ENCODE assay signal across 20 cellular contexts in genomic region chr11:68138256-68138655, GRCh38. TPM values are rescaled to one million over a fixed set of nuclear protein-coding genes. Genes with fewer than 3 reads are reported as not detected.
A peak's percentile ranks its signal among the peaks of the same experiment; 100 is the strongest.
DNase-seq lines count a peak whose midpoint lies in the region; ATAC-seq and TF ChIP-seq lines count a peak whose summit lies in the region.
"Had no signal": no experiment of that assay in that cellular context is flagged by ENCODE, and none has a peak within 500 bp of the region (broad histone marks: within the 10 kb centered on the region; RNA-seq: fewer than 3 reads in every experiment).

No MANE protein-coding gene starts in this region.

- TF ChIP-seq CTCF in Panc1 (IDR thresholded peaks at IDR 0.05): no peak
- TF ChIP-seq CTCF in lower lobe of right lung (IDR thresholded peaks at IDR 0.05): no peak

- H3K4me1 ChIP-seq in Panc1 (ENCODE audit: control insufficient read depth, insufficient read depth, low read length): peaks cover 12% of the 10 kb centered on the region
- peaks cover 24% of the 10 kb centered on the region for H3K4me1 ChIP-seq in lower lobe of right lung

- H3K4me3 ChIP-seq in Panc1 (ENCODE audit: low read depth in 2 of 2, low read length in 2 of 2) (peak overlapping the region in 1 of 2 experiments; percentile 39; a peak in 1 of 4 replicates), lower lobe of right lung (no peak overlapping the region)

- H3K9me3 ChIP-seq in Panc1 (ENCODE audit: control insufficient read depth, insufficient read depth, low read depth, low read length) (peaks cover 8% of the 10 kb centered on the region; the same call in 1 of the 2 replicates), lower lobe of right lung (no peaks in the 10 kb centered on the region)
- H3K9me3 ChIP-seq: BE2C had no signal

- in situ Hi-C loops in Panc1 (cut with HindIII; ENCODE audit: low pct_unique_long_range_greater_than_20kb, low sequenced_read_pairs): no loop called here

- BruUV-seq in Panc1 (replicated peaks; lab: Mats Ljungman, UMichigan): no TSS peak

- H3K27ac Mint-ChIP-seq in stimulated activated effector memory CD8-positive, alpha-beta T cell treated with anti-CD3 and anti-CD28 coated beads, Interleukin-12 subunit alpha, Interleukin-12 subunit beta, amount 100 ng/mL, for 72 hours: peak overlapping the region; percentile 52
- H3K27ac Mint-ChIP-seq: activated CD8-positive, alpha-beta memory T cell treated with anti-CD3 and anti-CD28 coated beads, Interleukin-2, amount 10 ng/mL, durations not matched to agents 7 days and 5 days; activated naive CD8-positive, alpha-beta T cell; stimulated activated memory B cell treated with anti-CD40 and anti-IgM and Interleukin-4, amounts not matched to agents 10 μg/mL and 1 μg/mL and 100 μg/mL, for 72 hours had no signal

- no peaks in the 10 kb centered on the region for H3K9me3 Mint-ChIP-seq in stimulated activated effector memory CD8-positive, alpha-beta T cell treated with anti-CD3 and anti-CD28 coated beads, Interleukin-12 subunit alpha, Interleukin-12 subunit beta, amount 100 ng/mL, for 72 hours

- ATAC-seq in Panc1: no peak; the same call in 1 of the 2 replicates
- no peak for ATAC-seq in lower lobe of right lung
- no peak for ATAC-seq in stimulated activated effector memory CD8-positive, alpha-beta T cell treated with anti-CD3 and anti-CD28 coated beads, Interleukin-12 subunit alpha, Interleukin-12 subunit beta, amount 100 ng/mL, for 72 hours
- ATAC-seq: activated CD8-positive, alpha-beta memory T cell treated with anti-CD3 and anti-CD28 coated beads, Interleukin-2, amount 10 ng/mL, durations not matched to agents 7 days and 5 days; sciatic nerve; stimulated activated memory B cell treated with anti-CD40 and anti-IgM and Interleukin-4, amounts not matched to agents 10 μg/mL and 1 μg/mL and 100 μg/mL, for 72 hours had no signal

- no peaks in the 10 kb centered on the region for H3K36me3 ChIP-seq in Panc1 (ENCODE audit: control insufficient read depth, insufficient read depth, low read length)
- no peaks in the 10 kb centered on the region for H3K36me3 ChIP-seq in lower lobe of right lung
- H3K36me3 ChIP-seq: BE2C had no signal

- CTCF ChIA-PET in Panc1 (lab: Charles Lee): interaction anchor here (0.7 kb wide), 1 partner anchor 23 kb away, joined by 4 read pairs; no protein-coding TSS in a partner anchor

- H3K4me1 Mint-ChIP-seq in stimulated activated effector memory CD8-positive, alpha-beta T cell treated with anti-CD3 and anti-CD28 coated beads, Interleukin-12 subunit alpha, Interleukin-12 subunit beta, amount 100 ng/mL, for 72 hours: peaks cover 15% of the 10 kb centered on the region

- no peak overlapping the region for H3K4me3 Mint-ChIP-seq in stimulated activated effector memory CD8-positive, alpha-beta T cell treated with anti-CD3 and anti-CD28 coated beads, Interleukin-12 subunit alpha, Interleukin-12 subunit beta, amount 100 ng/mL, for 72 hours
- H3K4me3 Mint-ChIP-seq: activated CD8-positive, alpha-beta memory T cell treated with anti-CD3 and anti-CD28 coated beads, Interleukin-2, amount 10 ng/mL, durations not matched to agents 7 days and 5 days; activated naive CD8-positive, alpha-beta T cell; stimulated activated memory B cell treated with anti-CD40 and anti-IgM and Interleukin-4, amounts not matched to agents 10 μg/mL and 1 μg/mL and 100 μg/mL, for 72 hours had no signal

- H3K27me3 ChIP-seq in Panc1 (ENCODE audit: control insufficient read depth, insufficient read depth, low read length) (no peaks in the 10 kb centered on the region), lower lobe of right lung (ENCODE audit: low read depth) (no peaks in the 10 kb centered on the region)
- H3K27me3 ChIP-seq: BE2C had no signal

- H3K27ac ChIP-seq in Panc1 (ENCODE audit: low read length) (peak overlapping the region; percentile 86), lower lobe of right lung (peak overlapping the region; percentile 10)
- H3K27ac ChIP-seq: HL-60 had no signal

- DNase-seq in DMS79 (lab: John Stamatoyannopoulos, UW): peak; percentile 11
- DNase-seq in Panc1 (ENCODE audit: low read depth, low spot score): no peak
- no peak for DNase-seq in lower lobe of right lung
- no peak for DNase-seq in stimulated activated effector memory CD8-positive, alpha-beta T cell treated with anti-CD3 and anti-CD28 coated beads, Interleukin-12 subunit alpha, Interleukin-12 subunit beta, amount 100 ng/mL, for 72 hours (ENCODE audit: low spot score in 2 of 2)
- no peak for DNase-seq in cardiac septum (ENCODE audit: low spot score)
- DNase-seq in NCI-H146 treated with DMSO at 0.1 percent for 48 hours (lab: John Stamatoyannopoulos, UW; ENCODE audit: unreplicated experiment): no peak
- DNase-seq in HCEC 1CT: no peak
- DNase-seq: activated CD4-positive, alpha-beta T cell treated with anti-CD3 and anti-CD28 coated beads for 48 hours; activated CD8-positive, alpha-beta memory T cell treated with anti-CD3 and anti-CD28 coated beads, Interleukin-2, amount 10 ng/mL, durations not matched to agents 7 days and 5 days; BE2C; EL; glutamatergic neuron; IMR-90; NCI-H1417 treated with DMSO at 0.1 percent for 48 hours; NCI-H2171; Right ventricle myocardium superior had no signal

- H3K36me3 Mint-ChIP-seq in stimulated activated effector memory CD8-positive, alpha-beta T cell treated with anti-CD3 and anti-CD28 coated beads, Interleukin-12 subunit alpha, Interleukin-12 subunit beta, amount 100 ng/mL, for 72 hours: no peaks in the 10 kb centered on the region
- H3K36me3 Mint-ChIP-seq: activated naive CD8-positive, alpha-beta T cell had no signal

- intact Hi-C loops in Panc1 (cut with micrococcal nuclease; ENCODE audit: unreplicated experiment): no loop called here
- intact Hi-C loops in lower lobe of right lung (cut with DNase I): no loop called here
- intact Hi-C loops in cardiac septum (cut with DNase I): no loop called here

- POLR2A ChIA-PET in Panc1 (lab: Charles Lee): interaction anchor here (0.7 kb wide), 1 partner anchor 651 kb away, joined by 5 read pairs; no protein-coding TSS in a partner anchor

RNA-seq across cellular contexts. Expression of gene CHKA, which starts 17.1 kb away (rescaled TPM):
- total RNA-seq in Panc1 (2021; ENCODE audit: unreplicated experiment) (136 TPM), lower lobe of right lung (43.0 TPM), cardiac septum (10.2 TPM)
- 60.6 TPM for polyA plus RNA-seq in Panc1 (2012; ENCODE audit: insufficient read length)
